In the genomic region with DNA sequence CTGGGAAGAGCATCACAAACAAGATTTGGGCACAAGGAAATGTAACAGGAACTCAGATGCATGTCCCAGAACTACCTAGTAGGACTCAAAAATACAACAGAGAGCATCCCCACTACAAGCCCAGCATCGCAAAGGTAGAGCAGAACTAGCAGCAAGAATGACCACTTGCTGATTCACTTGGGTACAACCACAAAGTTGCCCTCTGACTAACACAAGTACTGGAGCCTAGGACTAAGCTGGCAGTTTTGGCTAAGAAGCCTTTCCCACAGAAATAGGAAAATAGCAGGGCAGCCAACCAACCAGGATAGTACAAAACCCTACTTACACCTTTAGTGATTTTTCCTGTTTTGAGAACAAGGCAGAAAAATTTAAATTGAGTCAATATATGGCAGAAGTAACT, we compare ENCODE assay signal across 26 cellular contexts.
"Had no signal": no experiment of that assay in that cellular context is flagged by ENCODE, and none has a peak within 500 bp of the region (broad histone marks: within the 10 kb centered on the region; RNA-seq: fewer than 3 reads in every experiment).

No MANE protein-coding gene starts in this region.

- H3K27ac ChIP-seq: adrenal gland, cardiac muscle cell, neutrophil, pancreas, right lobe of liver, skin epidermis, thyroid gland, upper lobe of right lung, VCaP had no signal

- H3K27me3 ChIP-seq: adrenal gland, cardiac muscle cell, neutrophil, pancreas, right lobe of liver, thyroid gland, upper lobe of right lung had no signal

- H3K4me3 ChIP-seq: adrenal gland, cardiac muscle cell, pancreas, right lobe of liver, skin epidermis, thyroid gland, upper lobe of right lung had no signal

- H3K4me1 ChIP-seq: adrenal gland, pancreas, right lobe of liver, thyroid gland, upper lobe of right lung had no signal

- DNase-seq: activated CD4-positive, alpha-beta memory T cell treated with anti-CD3 and anti-CD28 coated beads, Interleukin-2, amount 10 ng/mL, durations not matched to agents 7 days and 5 days; activated CD4-positive, alpha-beta T cell treated with anti-CD3 and anti-CD28 coated beads, Interleukin-2, amount 10 ng/mL, durations not matched to agents 24 days and 14 days; activated CD8-positive, alpha-beta memory T cell treated with anti-CD3 and anti-CD28 coated beads, Interleukin-2, amount 10 ng/mL, durations not matched to agents 7 days and 5 days; activated effector memory CD4-positive, alpha-beta T cell treated with anti-CD3 and anti-CD28 coated beads, Interleukin-2, amount 50 U/mL, for 16 hours; activated T-cell treated with anti-CD3 and anti-CD28 coated beads for 4 hours; adrenal gland; cortex of kidney; effector CD4-positive, alpha-beta T cell; erythroblast; foreskin fibroblast; immature natural killer cell; kidney glomerular epithelial cell; left ventricle myocardium superior; midbrain; natural killer cell; pancreas; right lobe of liver; stimulated activated CD4-positive, alpha-beta T cell treated with anti-CD3 and anti-CD28 coated beads, Interleukin-1b, Interleukin-23, amount 100 ng/mL, for 48 hours; substantia nigra; T-helper 2 cell; thyroid gland; upper lobe of right lung had no signal

- H3K36me3 ChIP-seq: adrenal gland, cardiac muscle cell, neutrophil, pancreas, right lobe of liver, thyroid gland, upper lobe of right lung had no signal

- H3K9me3 ChIP-seq: adrenal gland, neutrophil, pancreas, right lobe of liver, thyroid gland, upper lobe of right lung had no signal
